16 cellular contexts compared by ENCODE assay signal in genomic region chr20:34956751-34957472, GRCh38. TPM values are rescaled to one million over a fixed set of nuclear protein-coding genes. Genes with fewer than 3 reads are reported as not detected.
A peak's percentile ranks its signal among the peaks of the same experiment; 100 is the strongest.
DNase-seq lines count a peak whose midpoint lies in the region; ATAC-seq, FAIRE-seq and TF ChIP-seq lines count a peak whose summit lies in the region.
"Had no signal": no experiment of that assay in that cellular context is flagged by ENCODE, and none has a peak within 500 bp of the region (broad histone marks: within the 10 kb centered on the region; RNA-seq: fewer than 3 reads in every experiment).

No MANE protein-coding gene starts in this region.

- TF ChIP-seq EP300 in sigmoid colon (IDR thresholded peaks at IDR 0.05), result no peak

- intact Hi-C loops in kidney (cut with DNase I), result loop anchor here (5.0 kb wide), 1 partner anchor 85 kb away; the partner anchor contains the start of gene GGT7
- intact Hi-C loops in sigmoid colon (cut with DNase I), result loop anchor here (1.0 to 5.0 kb wide), 2 partner anchors 83 to 135 kb away; partner anchors contain the start of gene TRPC4AP

- H3K9me3 ChIP-seq in RWPE2 (ENCODE audit: severe bottlenecking) (no peaks in the 10 kb centered on the region), kidney (ENCODE audit: control insufficient read depth in 1 of 2, low read length in 2 of 2) (no peaks in the 10 kb centered on the region), sigmoid colon (no peaks in the 10 kb centered on the region)
- H3K9me3 ChIP-seq: uterus had no signal

- DNase-seq in ELF-1 (ENCODE audit: low read depth, low spot score), result peak; percentile 69
- DNase-seq in RWPE2 (ENCODE audit: low spot score), result peak; percentile 60
- no peak for DNase-seq in kidney
- peak; percentile 55 for DNase-seq in sigmoid colon
- DNase-seq in COLO668 (lab: John Stamatoyannopoulos, UW; ENCODE audit: unreplicated experiment), result no peak
- no peak for DNase-seq in OCI-M1 (lab: John Stamatoyannopoulos, UW)
- DNase-seq: effector memory CD4-positive, alpha-beta T cell; NCI-H1694; NCI-H524 treated with DMSO at 0.1 percent for 48 hours; stimulated activated CD4-positive, alpha-beta T cell treated with anti-CD3 and anti-CD28 coated beads, Interleukin-4, amount 100 ng/mL, for 1 hour; uterus had no signal

- TF ChIP-seq CTCF in RWPE2 (IDR thresholded peaks at IDR 0.05; ENCODE audit: poor library complexity, severe bottlenecking) (no peak), kidney (IDR thresholded peaks at IDR 0.05; ENCODE audit: borderline replicate concordance, extremely low read depth, insufficient read depth) (no peak), sigmoid colon (IDR thresholded peaks at IDR 0.05) (no peak)

- H3K36me3 ChIP-seq in RWPE2 (ENCODE audit: low read depth) (peaks cover 11% of the 10 kb centered on the region), kidney (ENCODE audit: control insufficient read depth in 1 of 2, insufficient read depth in 2 of 2, low read length in 2 of 2) (no peaks in the 10 kb centered on the region), sigmoid colon (no peaks in the 10 kb centered on the region)
- H3K36me3 ChIP-seq: uterus had no signal

- H3K27me3 ChIP-seq in RWPE2 (ENCODE audit: insufficient read depth, poor library complexity, severe bottlenecking), result no peaks in the 10 kb centered on the region
- H3K27me3 ChIP-seq in sigmoid colon, result no peaks in the 10 kb centered on the region
- H3K27me3 ChIP-seq: uterus had no signal

- peak overlapping the region; percentile 4 to 95 for H3K9ac ChIP-seq in kidney (ENCODE audit: low read length in 2 of 2)

- TF ChIP-seq POLR2A in sigmoid colon (IDR thresholded peaks at IDR 0.05), result no peak

- FAIRE-seq in kidney (lab: Jason Lieb, UNC), result no peak
- FAIRE-seq: frontal cortex, GM18507, H54 had no signal

- H3K4me3 ChIP-seq in RWPE2 (ENCODE audit: severe bottlenecking) (no peak overlapping the region), kidney (ENCODE audit: low read length in 2 of 2) (no peak overlapping the region), sigmoid colon (no peak overlapping the region)

- H3K27ac ChIP-seq in RWPE2 (ENCODE audit: poor library complexity, severe bottlenecking) (no peak overlapping the region), kidney (ENCODE audit: low read depth in 2 of 2, low read length in 2 of 2) (no peak overlapping the region), sigmoid colon (peak overlapping the region in 3 of 4 donors; percentile 91 to 94 (median 91))

- H3K4me1 ChIP-seq in RWPE2 (ENCODE audit: insufficient read depth, poor library complexity, severe bottlenecking) (peaks cover 20% of the 10 kb centered on the region), kidney (ENCODE audit: control insufficient read depth in 1 of 2, insufficient read depth in 1 of 2, low read depth in 1 of 2, low read length in 2 of 2) (peaks cover 10 to 13% of the 10 kb centered on the region in 2 donors), sigmoid colon (peaks cover 0 to 15% (median 14%) of the 10 kb centered on the region in 4 donors)
- H3K4me1 ChIP-seq: uterus had no signal

- WGBS in sigmoid colon, 2 donors, result 92 to 95% methylated on average over 21 of the region's 21 CpGs

- no peak for ATAC-seq in RWPE2 (ENCODE audit: low read depth)
- ATAC-seq in GM19452 (IDR thresholded peaks at IDR 0.05; ENCODE audit: unreplicated experiment), result no peak
- ATAC-seq: Panc1 had no signal

RNA-seq across cellular contexts. Expression of gene MYH7B, which starts 1.2 kb away (rescaled TPM):
- total RNA-seq in kidney (0.76 TPM), sigmoid colon (under 1 TPM; under 0.01 to 0.83 (median 0.60) TPM)
- polyA plus RNA-seq in kidney (ENCODE audit: insufficient read depth, low read depth, low replicate concordance) (3.7 TPM), sigmoid colon (1 to 10 TPM in 1 of 3 donors, under 1 TPM in 2; 0.60 to 1.6 (median 0.69) TPM)
- total RNA-seq: frontal cortex had no signal

RNA-seq across cellular contexts. Expression of gene GSS, which starts 1.3 kb away (rescaled TPM):
- total RNA-seq in kidney, result 54.9 TPM
- polyA plus RNA-seq in kidney (ENCODE audit: insufficient read depth, low read depth, low replicate concordance), result 71.5 TPM
- 10 to 100 TPM; 22.9 to 30.5 (median 25.5) TPM for total RNA-seq in sigmoid colon
- 10 to 100 TPM; 63.7 to 80.7 (median 66.4) TPM for polyA plus RNA-seq in sigmoid colon

Comparison
In these comparisons a context has a peak if more than half of its experiments do, and no peak if none do; other contexts are left out.
1. DNase-seq: peak in ELF-1 (single experiment), RWPE2 (single experiment) and sigmoid colon (single experiment); none in kidney (single experiment), COLO668 (single experiment) and OCI-M1 (single experiment).
2. H3K27ac ChIP-seq: peak in sigmoid colon (3 of 4); none in RWPE2 (single experiment) and kidney (0 of 2).